ENCODE assay signal across 2 cellular contexts in the genomic region with DNA sequence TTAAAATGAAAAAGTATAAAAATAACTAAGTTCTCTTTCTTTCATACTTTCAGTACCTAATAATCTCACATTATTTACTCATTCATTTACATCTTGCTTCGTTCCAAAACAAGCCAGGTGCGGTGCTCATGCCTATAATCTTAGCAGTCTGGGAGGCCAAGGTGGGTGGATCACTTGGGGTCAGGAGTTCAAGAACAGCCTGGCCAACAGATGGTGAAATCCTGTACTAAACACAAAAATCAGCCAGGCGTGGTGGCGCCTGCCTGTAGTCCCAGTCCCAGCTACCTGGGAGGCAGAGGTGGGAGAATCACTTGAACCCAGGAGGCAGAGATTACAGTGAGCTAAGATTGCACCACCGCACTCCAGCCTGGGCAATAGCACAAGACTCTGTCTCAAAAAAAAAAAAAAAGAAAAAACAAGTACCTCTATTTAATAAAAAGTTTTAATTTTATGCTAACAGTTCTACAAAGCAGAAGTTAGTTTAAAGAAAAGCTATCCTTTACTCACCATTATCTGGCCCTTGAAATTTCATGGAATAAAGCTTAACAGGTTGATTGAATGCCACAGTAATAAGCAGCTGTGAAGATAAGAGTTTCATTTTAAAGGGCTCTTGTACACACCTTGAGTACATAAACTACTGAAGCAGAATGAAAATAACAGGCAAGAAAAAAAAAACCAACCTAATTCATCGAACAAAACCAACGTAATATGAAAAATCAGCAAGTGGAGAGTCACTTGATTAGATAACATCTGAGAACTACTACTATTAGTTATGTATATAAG.
TF ChIP-seq lines count a peak whose summit lies in the region.

No MANE protein-coding gene starts in this region.

TF ChIP-seq in liver, 16 proteins besides CTCF, POLR2A, EP300 and RAD21:
- TF ChIP-seq, protein P1, sequence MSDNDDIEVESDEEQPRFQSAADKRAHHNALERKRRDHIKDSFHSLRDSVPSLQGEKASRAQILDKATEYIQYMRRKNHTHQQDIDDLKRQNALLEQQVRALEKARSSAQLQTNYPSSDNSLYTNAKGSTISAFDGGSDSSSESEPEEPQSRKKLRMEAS (IDR thresholded peaks at IDR 0.05), result no peak
- peak; percentile 45 to 60 for TF ChIP-seq HNF4A (conservative IDR thresholded peaks at IDR 0.05)
- peak; percentile 16 for TF ChIP-seq NR2F2 (IDR thresholded peaks at IDR 0.05)
- TF ChIP-seq RXRA (IDR thresholded peaks at IDR 0.05), result peak; percentile 54 to 73
TF ChIP-seq in liver: peak in this region for 3.

TF ChIP-seq in HepG2, 621 proteins besides CTCF, POLR2A, EP300 and RAD21:
- TF ChIP-seq ZNF124 (CRISPR knock-in tag; IDR thresholded peaks at IDR 0.05) (no peak), ZNF569 (CRISPR knock-in tag; IDR thresholded peaks at IDR 0.05; ENCODE audit: borderline replicate concordance) (no peak), ZSCAN21 (CRISPR knock-in tag; IDR thresholded peaks at IDR 0.05; ENCODE audit: borderline replicate concordance) (no peak), RXRB (CRISPR knock-in tag; IDR thresholded peaks at IDR 0.05; ENCODE audit: borderline replicate concordance) (no peak), SRSF4 (IDR thresholded peaks at IDR 0.05; ENCODE audit: low read depth, low read length, poor library complexity, severe bottlenecking) (no peak), HOXA9 (CRISPR knock-in tag; IDR thresholded peaks at IDR 0.05; ENCODE audit: borderline replicate concordance) (no peak), MAF1 (CRISPR knock-in tag; IDR thresholded peaks at IDR 0.05; ENCODE audit: borderline replicate concordance) (no peak), ZNF605 (CRISPR knock-in tag; IDR thresholded peaks at IDR 0.05) (no peak), ZNF549 (CRISPR knock-in tag; IDR thresholded peaks at IDR 0.05) (no peak), NFRKB (IDR thresholded peaks at IDR 0.05) (no peak), SP5 (CRISPR knock-in tag; IDR thresholded peaks at IDR 0.05; ENCODE audit: borderline replicate concordance, low read depth) (no peak), FIP1L1 (IDR thresholded peaks at IDR 0.05; ENCODE audit: borderline replicate concordance, insufficient read depth, low read depth, low read length) (no peak), ZNF329 (CRISPR knock-in tag; IDR thresholded peaks at IDR 0.05; ENCODE audit: low read depth) (no peak), ZC3H13 (CRISPR knock-in tag; IDR thresholded peaks at IDR 0.05) (no peak), RARA (CRISPR knock-in tag; IDR thresholded peaks at IDR 0.05) (no peak), SPEN (CRISPR knock-in tag; IDR thresholded peaks at IDR 0.05; ENCODE audit: low read depth) (no peak), KDM3A (CRISPR knock-in tag; IDR thresholded peaks at IDR 0.05; ENCODE audit: low read depth) (no peak), NBN (conservative IDR thresholded peaks at IDR 0.05) (no peak)
- TF ChIP-seq, protein P2, sequence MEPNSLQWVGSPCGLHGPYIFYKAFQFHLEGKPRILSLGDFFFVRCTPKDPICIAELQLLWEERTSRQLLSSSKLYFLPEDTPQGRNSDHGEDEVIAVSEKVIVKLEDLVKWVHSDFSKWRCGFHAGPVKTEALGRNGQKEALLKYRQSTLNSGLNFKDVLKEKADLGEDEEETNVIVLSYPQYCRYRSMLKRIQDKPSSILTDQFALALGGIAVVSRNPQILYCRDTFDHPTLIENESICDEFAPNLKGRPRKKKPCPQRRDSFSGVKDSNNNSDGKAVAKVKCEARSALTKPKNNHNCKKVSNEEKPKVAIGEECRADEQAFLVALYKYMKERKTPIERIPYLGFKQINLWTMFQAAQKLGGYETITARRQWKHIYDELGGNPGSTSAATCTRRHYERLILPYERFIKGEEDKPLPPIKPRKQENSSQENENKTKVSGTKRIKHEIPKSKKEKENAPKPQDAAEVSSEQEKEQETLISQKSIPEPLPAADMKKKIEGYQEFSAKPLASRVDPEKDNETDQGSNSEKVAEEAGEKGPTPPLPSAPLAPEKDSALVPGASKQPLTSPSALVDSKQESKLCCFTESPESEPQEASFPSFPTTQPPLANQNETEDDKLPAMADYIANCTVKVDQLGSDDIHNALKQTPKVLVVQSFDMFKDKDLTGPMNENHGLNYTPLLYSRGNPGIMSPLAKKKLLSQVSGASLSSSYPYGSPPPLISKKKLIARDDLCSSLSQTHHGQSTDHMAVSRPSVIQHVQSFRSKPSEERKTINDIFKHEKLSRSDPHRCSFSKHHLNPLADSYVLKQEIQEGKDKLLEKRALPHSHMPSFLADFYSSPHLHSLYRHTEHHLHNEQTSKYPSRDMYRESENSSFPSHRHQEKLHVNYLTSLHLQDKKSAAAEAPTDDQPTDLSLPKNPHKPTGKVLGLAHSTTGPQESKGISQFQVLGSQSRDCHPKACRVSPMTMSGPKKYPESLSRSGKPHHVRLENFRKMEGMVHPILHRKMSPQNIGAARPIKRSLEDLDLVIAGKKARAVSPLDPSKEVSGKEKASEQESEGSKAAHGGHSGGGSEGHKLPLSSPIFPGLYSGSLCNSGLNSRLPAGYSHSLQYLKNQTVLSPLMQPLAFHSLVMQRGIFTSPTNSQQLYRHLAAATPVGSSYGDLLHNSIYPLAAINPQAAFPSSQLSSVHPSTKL (CRISPR knock-in tag; IDR thresholded peaks at IDR 0.05), result no peak
- TF ChIP-seq, protein P3, sequence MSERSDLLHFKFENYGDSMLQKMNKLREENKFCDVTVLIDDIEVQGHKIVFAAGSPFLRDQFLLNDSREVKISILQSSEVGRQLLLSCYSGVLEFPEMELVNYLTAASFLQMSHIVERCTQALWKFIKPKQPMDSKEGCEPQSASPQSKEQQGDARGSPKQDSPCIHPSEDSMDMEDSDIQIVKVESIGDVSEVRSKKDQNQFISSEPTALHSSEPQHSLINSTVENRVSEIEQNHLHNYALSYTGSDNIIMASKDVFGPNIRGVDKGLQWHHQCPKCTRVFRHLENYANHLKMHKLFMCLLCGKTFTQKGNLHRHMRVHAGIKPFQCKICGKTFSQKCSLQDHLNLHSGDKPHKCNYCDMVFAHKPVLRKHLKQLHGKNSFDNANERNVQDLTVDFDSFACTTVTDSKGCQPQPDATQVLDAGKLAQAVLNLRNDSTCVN (CRISPR knock-in tag; IDR thresholded peaks at IDR 0.05; ENCODE audit: borderline replicate concordance), result no peak
